In genomic region chr11:105937331-105937730, GRCh38 we compare ENCODE assay signal across 11 cellular contexts.
DNase-seq lines count a peak whose midpoint lies in the region; ATAC-seq, FAIRE-seq and TF ChIP-seq lines count a peak whose summit lies in the region.
"Had no signal": no experiment of that assay in that cellular context is flagged by ENCODE, and none has a peak within 500 bp of the region (broad histone marks: within the 10 kb centered on the region; RNA-seq: fewer than 3 reads in every experiment).

No MANE protein-coding gene starts in this region.

- H3K9me1 ChIP-seq in endothelial cell of umbilical vein (replicated peaks; ENCODE audit: control insufficient read depth, extremely low read depth, insufficient read depth, low read length), result no peaks in the 10 kb centered on the region

- H3K27me3 ChIP-seq in endothelial cell of umbilical vein (ENCODE audit: control insufficient read depth in 2 of 2, insufficient read depth in 2 of 2, low read length in 2 of 2), result peaks cover 0 to 7% of the 10 kb centered on the region in 2 experiments

- no peaks in the 10 kb centered on the region for H4K20me1 ChIP-seq in endothelial cell of umbilical vein (replicated peaks; ENCODE audit: control insufficient read depth, extremely low read depth, insufficient read depth, low read length)

- peaks cover 32% of the 10 kb centered on the region for H3K4me1 ChIP-seq in endothelial cell of umbilical vein (ENCODE audit: control insufficient read depth, extremely low read depth, insufficient read depth, low read length)

- CTCF ChIA-PET in endothelial cell of umbilical vein (lab: Charles Lee), result interaction anchor here (0.5 kb wide), 1 partner anchor 103 kb away, joined by 3 read pairs; no protein-coding TSS in a partner anchor

- peak overlapping the region; percentile 22 for H3K27ac ChIP-seq in endothelial cell of umbilical vein (ENCODE audit: insufficient read depth, low read depth, low read length)

- no peaks in the 10 kb centered on the region for H3K9me3 ChIP-seq in endothelial cell of umbilical vein (replicated peaks; ENCODE audit: control insufficient read depth, insufficient read depth, low read length)
- H3K9me3 ChIP-seq: mucosa of descending colon had no signal

- dilution Hi-C loops in endothelial cell of umbilical vein (cut with MboI; ENCODE audit: extremely low pct_ligation_motif_present, low sequenced_read_pairs), result no loop called here

- no peak overlapping the region for H3K4me3 Mint-ChIP-seq in immature natural killer cell
- H3K4me3 Mint-ChIP-seq: activated CD8-positive, alpha-beta T cell treated with anti-CD3 and anti-CD28 coated beads, Interleukin-2, amount 10 ng/mL, durations not matched to agents 7 days and 5 days; dendritic cell treated with granulocyte-macrophage colony-stimulating factor and Interleukin-4, amounts not matched to agents 40 ng/mL and 50 ng/mL, for 4 days had no signal

- H3K9me3 Mint-ChIP-seq in immature natural killer cell, result peaks cover 0 to 4% (median 0%) of the 10 kb centered on the region in 6 donors

- peak; percentile 92 for ATAC-seq in GM21619 (IDR thresholded peaks at IDR 0.05; ENCODE audit: unreplicated experiment)
- ATAC-seq: activated CD8-positive, alpha-beta T cell treated with anti-CD3 and anti-CD28 coated beads, Interleukin-2, amount 10 ng/mL, durations not matched to agents 7 days and 5 days; mucosa of descending colon had no signal

- TF ChIP-seq POLR2A in endothelial cell of umbilical vein (IDR thresholded peaks at IDR 0.05; ENCODE audit: low read depth, low read length), result no peak

- no peak overlapping the region for H3K4me3 ChIP-seq in endothelial cell of umbilical vein (replicated peaks in 1 of 3; ENCODE audit: insufficient read depth in 1 of 3, low read depth in 1 of 3, low read length in 3 of 3)
- H3K4me3 ChIP-seq: mucosa of descending colon had no signal

- peak overlapping the region; percentile 72 for H3K4me2 ChIP-seq in endothelial cell of umbilical vein (ENCODE audit: insufficient read depth, low read length)

- no peaks in the 10 kb centered on the region for H3K36me3 ChIP-seq in endothelial cell of umbilical vein (ENCODE audit: control insufficient read depth in 2 of 2, extremely low read depth in 1 of 2, insufficient read depth in 2 of 2, low read length in 2 of 2)

- TF ChIP-seq CTCF in endothelial cell of umbilical vein (IDR thresholded peaks at IDR 0.05; ENCODE audit: extremely low read depth in 1 of 2, insufficient read depth in 1 of 2, low read depth in 1 of 2, low read length in 2 of 2), result no peak

- H3K4me1 Mint-ChIP-seq in immature natural killer cell, result no peaks in the 10 kb centered on the region

- POLR2A ChIA-PET in endothelial cell of umbilical vein (lab: Charles Lee), result no interaction called here

- no peak overlapping the region for H3K27ac Mint-ChIP-seq in immature natural killer cell
- H3K27ac Mint-ChIP-seq: activated CD8-positive, alpha-beta T cell treated with anti-CD3 and anti-CD28 coated beads, Interleukin-2, amount 10 ng/mL, durations not matched to agents 7 days and 5 days; dendritic cell treated with granulocyte-macrophage colony-stimulating factor and Interleukin-4, amounts not matched to agents 40 ng/mL and 50 ng/mL, for 4 days had no signal

- intact Hi-C loops in endothelial cell of umbilical vein (cut with micrococcal nuclease), result loop anchor here (1.0 to 5.0 kb wide), 4 partner anchors 75 to 1235 kb away; partner anchors contain the start of genes CARD16 and MSANTD4

- DNase-seq in AG08396 (ENCODE audit: low spot score), result peak; percentile 20
- peak; percentile 49 for DNase-seq in HT1080 (ENCODE audit: low read depth)
- DNase-seq in endothelial cell of umbilical vein (ENCODE audit: low read depth, low spot score), result no peak
- DNase-seq in stimulated activated CD4-positive, alpha-beta T cell treated with anti-CD3 and anti-CD28 coated beads, Interleukin-4, amount 100 ng/mL, for 1 hour, result no peak
- no peak for DNase-seq in iPS-NIHi11 (ENCODE audit: low spot score)
- DNase-seq in immature natural killer cell, result no peak
- DNase-seq in activated CD4-positive, CD25-positive, alpha-beta regulatory T cell treated with anti-CD3 and anti-CD28 coated beads, Interleukin-2, amount 50 U/mL, for 72 hours, result no peak
- DNase-seq: activated CD8-positive, alpha-beta T cell treated with anti-CD3 and anti-CD28 coated beads, Interleukin-2, amount 10 ng/mL, durations not matched to agents 7 days and 5 days; mucosa of descending colon had no signal

- H3K36me3 Mint-ChIP-seq in immature natural killer cell, result no peaks in the 10 kb centered on the region

- no TSS peak for BruUV-seq in endothelial cell of umbilical vein (replicated peaks; lab: Mats Ljungman, UMichigan)

- H2AFZ ChIP-seq in endothelial cell of umbilical vein (ENCODE audit: low read depth, low read length), result no peak overlapping the region

- H3K79me2 ChIP-seq in endothelial cell of umbilical vein (ENCODE audit: control insufficient read depth, insufficient read depth, low read length), result no peaks in the 10 kb centered on the region

- no peak overlapping the region for H3K9ac ChIP-seq in endothelial cell of umbilical vein (replicated peaks; ENCODE audit: extremely low read depth, insufficient read depth, low read length)

- H3K27me3 Mint-ChIP-seq in immature natural killer cell (ENCODE audit: low read depth in 3 of 3), result no peaks in the 10 kb centered on the region
- H3K27me3 Mint-ChIP-seq: dendritic cell treated with granulocyte-macrophage colony-stimulating factor and Interleukin-4, amounts not matched to agents 40 ng/mL and 50 ng/mL, for 4 days had no signal

- peak; percentile 4 for FAIRE-seq in endothelial cell of umbilical vein (lab: Jason Lieb, UNC)

TF ChIP-seq in endothelial cell of umbilical vein, 7 proteins besides CTCF, POLR2A, EP300 and RAD21:
- TF ChIP-seq MAX (IDR thresholded peaks at IDR 0.05; ENCODE audit: insufficient read depth, insufficient read length) (no peak), EZH2 (IDR thresholded peaks at IDR 0.05; ENCODE audit: borderline replicate concordance, low read depth, low read length, severe bottlenecking) (no peak), POLR2AphosphoS5 (IDR thresholded peaks at IDR 0.05; ENCODE audit: insufficient read depth, low read depth, low read length) (peak; percentile 48), MYC (IDR thresholded peaks at IDR 0.05; ENCODE audit: low read depth, low read length) (no peak), FOS (IDR thresholded peaks at IDR 0.05; ENCODE audit: borderline replicate concordance, insufficient read depth, low read length) (peak; percentile 89), JUN (IDR thresholded peaks at IDR 0.05; ENCODE audit: borderline replicate concordance, insufficient read depth, insufficient read length, low read depth) (peak; percentile 82), GATA2 (IDR thresholded peaks at IDR 0.05; ENCODE audit: insufficient read depth, insufficient read length, low read depth, low read length) (no peak)

Comparison
In these comparisons a context has a peak if more than half of its experiments do, and no peak if none do; other contexts are left out.
1. DNase-seq: peak in AG08396 (single experiment) and HT1080 (single experiment); none in endothelial cell of umbilical vein (single experiment), stimulated activated CD4-positive, alpha-beta T cell treated with anti-CD3 and anti-CD28 coated beads, Interleukin-4, amount 100 ng/mL, for 1 hour (single experiment), iPS-NIHi11 (single experiment), immature natural killer cell (0 of 3) and activated CD4-positive, CD25-positive, alpha-beta regulatory T cell treated with anti-CD3 and anti-CD28 coated beads, Interleukin-2, amount 50 U/mL, for 72 hours (single experiment).